ENCODE assay signal across 9 cellular contexts in genomic region chr11:120248551-120249278, GRCh38. TPM values are rescaled to one million over a fixed set of nuclear protein-coding genes. Genes with fewer than 3 reads are reported as not detected.
DNase-seq lines count a peak whose midpoint lies in the region; ATAC-seq and TF ChIP-seq lines count a peak whose summit lies in the region.
"Had no signal": no experiment of that assay in that cellular context is flagged by ENCODE, and none has a peak within 500 bp of the region (broad histone marks: within the 10 kb centered on the region; RNA-seq: fewer than 3 reads in every experiment).

No MANE protein-coding gene starts in this region.

- ATAC-seq in GM19463 (IDR thresholded peaks at IDR 0.05; ENCODE audit: unreplicated experiment) (peak; percentile 64), heart right ventricle (no peak), left lobe of liver (no peak)

- H3K9me3 ChIP-seq in heart right ventricle: no peaks in the 10 kb centered on the region

- H3K4me3 ChIP-seq in AG09309 (ENCODE audit: control insufficient read depth, low read depth, low read length): no peak overlapping the region
- no peak overlapping the region for H3K4me3 ChIP-seq in astrocyte of the cerebellum (ENCODE audit: low read depth, low read length)
- H3K4me3 ChIP-seq in heart right ventricle: no peak overlapping the region

- WGBS in heart right ventricle, 2 donors: 67 to 77% methylated on average over 9 of the region's 9 CpGs

- peaks cover 0 to 72% (median 65%) of the 10 kb centered on the region in 7 donors for H3K27me3 ChIP-seq in heart right ventricle

- H3K36me3 ChIP-seq in heart right ventricle: no peaks in the 10 kb centered on the region

- intact Hi-C loops in heart right ventricle (cut with DNase I): no loop called here

- in situ Hi-C loops in astrocyte of the cerebellum (cut with HindIII; ENCODE audit: low sequenced_read_pairs): no loop called here

- H3K27ac ChIP-seq in heart right ventricle: no peak overlapping the region

- TF ChIP-seq CTCF in AG09309 (IDR thresholded peaks at IDR 0.05; ENCODE audit: control insufficient read depth, insufficient read depth, low read depth, low read length, missing control alignments) (no peak), astrocyte of the cerebellum (IDR thresholded peaks at IDR 0.05; ENCODE audit: low read depth, low read length, missing control alignments) (no peak), heart right ventricle (IDR thresholded peaks at IDR 0.05) (no peak)

- DNase-seq in AG09309 (ENCODE audit: low read depth) (peak; percentile 17), HPDE6-E6E7 (ENCODE audit: extremely low spot score) (peak; percentile 52), astrocyte of the cerebellum (ENCODE audit: low read depth) (peak; percentile 26), heart right ventricle (no peak), left lobe of liver (ENCODE audit: low spot score) (no peak), HuH-7.5 (ENCODE audit: low spot score) (no peak), superior temporal gyrus (ENCODE audit: extremely low spot score) (no peak)

- peaks cover 0 to 13% (median 0%) of the 10 kb centered on the region in 9 donors for H3K4me1 ChIP-seq in heart right ventricle

RNA-seq across cellular contexts. Expression of gene POU2F3, which starts 8.8 kb away (rescaled TPM):
- total RNA-seq in heart right ventricle: under 1 TPM in 1 of 10 donors, not detected in 9; 0.15 TPM
- under 1 TPM in 1 of 2 donors, not detected in 1; 0.03 TPM for polyA plus RNA-seq in heart right ventricle
- total RNA-seq in left lobe of liver: not detected
- total RNA-seq: subcutaneous adipose tissue had no signal

RNA-seq across cellular contexts. Expression of gene OAF, which starts 37.9 kb away (rescaled TPM):
- 10 to 100 TPM in 7 of 10 donors, 1 to 10 TPM in 3; 8.4 to 41.6 (median 13.8) TPM for total RNA-seq in heart right ventricle
- polyA plus RNA-seq in heart right ventricle: 10 to 100 TPM; 20.2 to 40.5 TPM
- 345 TPM for total RNA-seq in left lobe of liver

Comparison
In these comparisons a context has a peak if more than half of its experiments do, and no peak if none do; other contexts are left out.
1. DNase-seq: peak in AG09309 (single experiment), HPDE6-E6E7 (single experiment) and astrocyte of the cerebellum (single experiment); none in heart right ventricle (0 of 2), left lobe of liver (single experiment), HuH-7.5 (single experiment) and superior temporal gyrus (single experiment).